Comparison of ENCODE assay signal across 22 cellular contexts in genomic region chr10:28711776-28712175, GRCh38. TPM values are rescaled to one million over a fixed set of nuclear protein-coding genes. Genes with fewer than 3 reads are reported as not detected.
DNase-seq lines count a peak whose midpoint lies in the region; ATAC-seq, FAIRE-seq and TF ChIP-seq lines count a peak whose summit lies in the region.
"Had no signal": no experiment of that assay in that cellular context is flagged by ENCODE, and none has a peak within 500 bp of the region (broad histone marks: within the 10 kb centered on the region; RNA-seq: fewer than 3 reads in every experiment).

No MANE protein-coding gene starts in this region.

- BruUV-seq in HepG2 (replicated peaks; lab: Mats Ljungman, UMichigan): no TSS peak

- H3K9me3 ChIP-seq in HepG2 (ENCODE audit: low read length) (no peaks in the 10 kb centered on the region), right lobe of liver (no peaks in the 10 kb centered on the region)
- H3K9me3 ChIP-seq: A549, Caco-2 had no signal

- TF ChIP-seq CTCF in HepG2 (CRISPR knock-in tag; IDR thresholded peaks at IDR 0.05): no peak
- TF ChIP-seq CTCF in right lobe of liver (IDR thresholded peaks at IDR 0.05): no peak

- CTCF ChIA-PET in HepG2 (lab: Yijun Ruan, JAX; ENCODE audit: low intra/inter-chr PET ratio, low total read pairs): no interaction called here

- 39% methylated on average over 3 of the region's 3 CpGs for WGBS in HepG2 (ENCODE audit: low lambda C conversion rate)
- 96% methylated on average over 3 of the region's 3 CpGs for WGBS in right lobe of liver (ENCODE audit: insufficient coverage, low coverage, low lambda C conversion rate, missing lambda C conversion rate)

- H3K36me3 ChIP-seq in HepG2 (replicated peaks in 1 of 2; ENCODE audit: control insufficient read depth in 1 of 2, insufficient read depth in 2 of 2, low read length in 2 of 2): no peaks in the 10 kb centered on the region
- no peaks in the 10 kb centered on the region for H3K36me3 ChIP-seq in right lobe of liver

- no peak overlapping the region for H2AFZ ChIP-seq in HepG2 (ENCODE audit: low read length)

- no peaks in the 10 kb centered on the region for H3K27me3 ChIP-seq in HepG2 (ENCODE audit: control insufficient read depth in 1 of 2, insufficient read depth in 2 of 2, low read length in 2 of 2)
- no peaks in the 10 kb centered on the region for H3K27me3 ChIP-seq in right lobe of liver

- no peaks in the 10 kb centered on the region for H3K79me2 ChIP-seq in HepG2 (ENCODE audit: insufficient read depth, low read length)

- no peak for TF ChIP-seq EP300 in HepG2 (IDR thresholded peaks at IDR 0.05; ENCODE audit: low read depth in 2 of 2, low read length in 2 of 2)
- no peak for TF ChIP-seq EP300 in HepG2 (CRISPR knock-in tag; IDR thresholded peaks at IDR 0.05; ENCODE audit: borderline replicate concordance)

- peak; percentile 79 for ATAC-seq in HepG2
- ATAC-seq in right lobe of liver: no peak
- ATAC-seq in GM19023 (IDR thresholded peaks at IDR 0.05; ENCODE audit: unreplicated experiment): no peak
- no peak for ATAC-seq in HG02642 (IDR thresholded peaks at IDR 0.05; ENCODE audit: poor library complexity, unreplicated experiment)
- ATAC-seq: A549, HCT116 had no signal

- POLR2A ChIA-PET in HepG2 (lab: Yijun Ruan, JAX): interaction anchor here (0.7 kb wide), 1 partner anchor 136 kb away, joined by 3 read pairs; no protein-coding TSS in a partner anchor

- no peak overlapping the region for H3K4me3 ChIP-seq in HepG2 (replicated peaks in 1 of 3; ENCODE audit: insufficient read depth in 1 of 3, low read depth in 2 of 3, low read length in 3 of 3)
- H3K4me3 ChIP-seq in right lobe of liver: no peak overlapping the region
- H3K4me3 ChIP-seq: A549 had no signal

- H3K27ac ChIP-seq in HepG2 (ENCODE audit: extremely low read length, insufficient read depth, low read length) (no peak overlapping the region), right lobe of liver (no peak overlapping the region)
- H3K27ac ChIP-seq: 22Rv1, A549, C4-2B had no signal

- no peak for FAIRE-seq in HepG2 (lab: Jason Lieb, UNC)
- FAIRE-seq: A549, G401.6, GM12891 had no signal

- H3K4me2 ChIP-seq in HepG2 (ENCODE audit: low read depth, low read length): no peak overlapping the region; the same call in 1 of the 2 replicates
- H3K4me2 ChIP-seq: A549 had no signal

- in situ Hi-C loops in HepG2 (cut with HindIII; ENCODE audit: extremely low pct_ligation_motif_present, low pct_unique_long_range_greater_than_20kb): no loop called here

- DNase-seq in HepG2 (ENCODE audit: low spot score): peak; percentile 74
- no peak for DNase-seq in right lobe of liver
- DNase-seq in RPMI7951 (ENCODE audit: low read depth): peak; percentile 12
- peak; percentile 71 for DNase-seq in kidney tubule cell (ENCODE audit: low spot score)
- DNase-seq in NCI-H345 treated with DMSO at 0.1 percent for 48 hours (lab: John Stamatoyannopoulos, UW; ENCODE audit: unreplicated experiment): no peak
- DNase-seq: AML-193; Caco-2; CD4-positive, alpha-beta T cell; DMS153; DMS79; GOT3; H7; HFFc6; KG1 had no signal

- H3K4me1 ChIP-seq in HepG2 (ENCODE audit: insufficient read depth, low read length): peaks cover 62% of the 10 kb centered on the region
- no peaks in the 10 kb centered on the region for H3K4me1 ChIP-seq in right lobe of liver
- H3K4me1 ChIP-seq: Caco-2 had no signal

- TF ChIP-seq POLR2A in HepG2 (IDR thresholded peaks at IDR 0.05; ENCODE audit: insufficient read depth in 1 of 2, low read depth in 2 of 2, low read length in 2 of 2) (no peak), right lobe of liver (IDR thresholded peaks at IDR 0.05) (no peak)

- no peak for TF ChIP-seq RAD21 in HepG2 (CRISPR knock-in tag; IDR thresholded peaks at IDR 0.05)

- intact Hi-C loops in HepG2 (cut with micrococcal nuclease; ENCODE audit: unreplicated experiment) (no loop called here), right lobe of liver (cut with DNase I) (no loop called here)

- H3K9ac ChIP-seq in HepG2 (ENCODE audit: insufficient read depth, low read depth, low read length): no peak overlapping the region

- H4K20me1 ChIP-seq in HepG2 (ENCODE audit: insufficient read depth, low read length): no peaks in the 10 kb centered on the region

TF ChIP-seq in HepG2, 621 proteins besides CTCF, POLR2A, EP300 and RAD21 (continues in another document):
- TF ChIP-seq TSC22D2 (CRISPR knock-in tag; IDR thresholded peaks at IDR 0.05; ENCODE audit: borderline replicate concordance) (no peak), PATZ1 (CRISPR knock-in tag; IDR thresholded peaks at IDR 0.05) (no peak), ZNF614 (CRISPR knock-in tag; IDR thresholded peaks at IDR 0.05; ENCODE audit: borderline replicate concordance) (no peak), ZNF652 (CRISPR knock-in tag; IDR thresholded peaks at IDR 0.05; ENCODE audit: borderline replicate concordance, low read depth) (no peak), ZNF282 (IDR thresholded peaks at IDR 0.05; ENCODE audit: partially characterized antibody) (no peak), TRAFD1 (CRISPR knock-in tag; IDR thresholded peaks at IDR 0.05; ENCODE audit: borderline replicate concordance) (no peak), ZNF12 (CRISPR knock-in tag; IDR thresholded peaks at IDR 0.05) (no peak), RBAK (CRISPR knock-in tag; IDR thresholded peaks at IDR 0.05) (no peak), ZFP36 (IDR thresholded peaks at IDR 0.05; ENCODE audit: borderline replicate concordance, low read depth, low read length, partially characterized antibody) (no peak), PCBP1 (IDR thresholded peaks at IDR 0.05; ENCODE audit: borderline replicate concordance, low read depth, low read length) (no peak)

RNA-seq across cellular contexts. Expression of gene BAMBI, which starts 34.5 kb away (rescaled TPM):
- total RNA-seq in HepG2 (2016; rRNA removed; fragmentation: Illumina TruSeq; extraction: Trizol) (13.2 and 23.6 TPM in 2 replicates), right lobe of liver (10 to 100 TPM in 2 of 6 experiments, 1 to 10 TPM in 4; 2.4 to 22.4 (median 7.2) TPM)
- total RNA-seq in HepG2 (2016; cell fraction: cytosol; rRNA removed; fragmentation: Illumina TruSeq; extraction: Trizol; ENCODE audit: low read depth): 5.9 and 7.5 TPM in 2 replicates
- 13.9 and 23.0 TPM in 2 replicates for total RNA-seq in HepG2 (2016; cell fraction: insoluble cytoplasmic fraction; rRNA removed; fragmentation: Illumina TruSeq; extraction: Trizol)
- total RNA-seq in HepG2 (2016; cell fraction: membrane; rRNA removed; fragmentation: Illumina TruSeq; extraction: Trizol): 12.2 and 13.9 TPM in 2 replicates
- 26.5 and 27.4 TPM in 2 replicates for total RNA-seq in HepG2 (2016; cell fraction: nucleus; rRNA removed; fragmentation: Illumina TruSeq; extraction: Trizol)
- polyA plus RNA-seq in HepG2 (2011; rRNA removed): 12.0 and 12.9 TPM in 2 replicates
- 11.4 and 12.6 TPM in 2 replicates for polyA plus RNA-seq in HepG2 (2011; cell fraction: cytosol; rRNA removed)
- 15.1 and 17.1 TPM in 2 replicates for polyA plus RNA-seq in HepG2 (2011; cell fraction: nucleus; rRNA removed)
- 14.8 and 39.0 TPM in 2 replicates for polyA plus RNA-seq in HepG2 (2012)
- polyA plus RNA-seq in HepG2 (2016; cell fraction: cytosol; fragmentation: Illumina TruSeq; extraction: Trizol; ENCODE audit: low read depth): 3.1 and 4.6 TPM in 2 replicates
- 11.2 and 12.5 TPM in 2 replicates for polyA plus RNA-seq in HepG2 (2016; cell fraction: insoluble cytoplasmic fraction; fragmentation: Illumina TruSeq; extraction: Trizol; ENCODE audit: low read depth)
- 6.7 and 8.6 TPM in 2 replicates for polyA plus RNA-seq in HepG2 (2016; cell fraction: membrane; fragmentation: Illumina TruSeq; extraction: Trizol; ENCODE audit: low read depth)
- 45.7 and 45.8 TPM in 2 replicates for polyA plus RNA-seq in HepG2 (2016; cell fraction: nucleus; fragmentation: Illumina TruSeq; extraction: Trizol; ENCODE audit: insufficient read depth, low read depth)
- polyA minus RNA-seq in HepG2 (2011; rRNA and poly(A)+ RNA removed; ENCODE audit: low replicate concordance): 2.5 and 6.7 TPM in 2 replicates
- 6.2 and 7.0 TPM in 2 replicates for polyA minus RNA-seq in HepG2 (2011; cell fraction: cytosol; rRNA and poly(A)+ RNA removed)
- polyA minus RNA-seq in HepG2 (2011; cell fraction: nucleus; rRNA and poly(A)+ RNA removed): 6.8 and 10.7 TPM in 2 replicates
- 39.1 and 44.6 TPM in 2 replicates for total RNA-seq in RPMI7951 (2014; rRNA removed; shearing (Covaris generic))

Comparison
In these comparisons a context has a peak if more than half of its experiments do, and no peak if none do; other contexts are left out.
1. DNase-seq: peak in HepG2 (single experiment), RPMI7951 (single experiment) and kidney tubule cell (single experiment); none in right lobe of liver (0 of 3) and NCI-H345 treated with DMSO at 0.1 percent for 48 hours (single experiment).